Comparison of ENCODE assay signal across 8 cellular contexts in genomic region chr3:39405687-39406367, GRCh38. TPM values are rescaled to one million over a fixed set of nuclear protein-coding genes. Genes with fewer than 3 reads are reported as not detected.
A peak's percentile ranks its signal among the peaks of the same experiment; 100 is the strongest.
DNase-seq lines count a peak whose midpoint lies in the region; ATAC-seq and TF ChIP-seq lines count a peak whose summit lies in the region.

No MANE protein-coding gene starts in this region.

- H3K79me2 ChIP-seq in MM.1S (ENCODE audit: low read length) = peaks cover 40% of the 10 kb centered on the region

- DNase-seq in BE2C (no peak), MM.1S (no peak), islet precursor cell (no peak), dermis blood vessel endothelial cell (no peak)
- DNase-seq in stimulated activated CD4-positive, alpha-beta T cell treated with anti-CD3 and anti-CD28 coated beads, Interleukin-2, amount 100 ng/mL, for 48 hours = no peak

- peak overlapping the region; percentile 65 for H3K4me2 ChIP-seq in MM.1S (ENCODE audit: low read depth, low read length)

- peaks cover 29% of the 10 kb centered on the region for H3K36me3 Mint-ChIP-seq in nephron (ENCODE audit: low read depth)

- H3K9me3 Mint-ChIP-seq in nephron = no peaks in the 10 kb centered on the region

- no peak for ATAC-seq in HG03432 (IDR thresholded peaks at IDR 0.05; ENCODE audit: unreplicated experiment)

- TF ChIP-seq CTCF in BE2C (IDR thresholded peaks at IDR 0.05; ENCODE audit: low read depth, low read length) (no peak), MM.1S (IDR thresholded peaks at IDR 0.05; ENCODE audit: low read length) (no peak), nephron (IDR thresholded peaks at IDR 0.05; ENCODE audit: unreplicated experiment in 3 of 3) (no peak)

- peak overlapping the region; percentile 33; the same call in 1 of the 2 replicates for H3K9ac ChIP-seq in MM.1S (ENCODE audit: low read length)

- H3K4me1 ChIP-seq in BE2C (no peaks in the 10 kb centered on the region), MM.1S (ENCODE audit: low read length) (peaks cover 16% of the 10 kb centered on the region), ectodermal cell (ENCODE audit: control insufficient read depth, insufficient read depth, low read length) (peaks cover 6% of the 10 kb centered on the region)

- H3K4me3 ChIP-seq in BE2C (ENCODE audit: low read depth, low read length) (peak overlapping the region; percentile 87), MM.1S (ENCODE audit: low read length) (peak overlapping the region; percentile 43), ectodermal cell (ENCODE audit: insufficient read depth, low read depth, low read length) (peak overlapping the region; percentile 72)

- peak overlapping the region; percentile 92 to 95 (median 95) for H3K27ac Mint-ChIP-seq in nephron

- H3K4me3 Mint-ChIP-seq in nephron = peak overlapping the region; percentile 90 to 96 (median 93)

- H3K27me3 Mint-ChIP-seq in nephron (ENCODE audit: low read depth) = no peaks in the 10 kb centered on the region

- H3K27me3 ChIP-seq in BE2C (no peaks in the 10 kb centered on the region), MM.1S (replicated peaks; ENCODE audit: insufficient read depth, low read length) (no peaks in the 10 kb centered on the region), ectodermal cell (ENCODE audit: control insufficient read depth, insufficient read depth, low read length, poor library complexity, severe bottlenecking) (no peaks in the 10 kb centered on the region)

- H3K4me1 Mint-ChIP-seq in nephron = peaks cover 18% of the 10 kb centered on the region

- H3F3A ChIP-seq in MM.1S (ENCODE audit: insufficient read depth, low read length) = peaks cover 45% of the 10 kb centered on the region

- H3K9me3 ChIP-seq in BE2C (no peaks in the 10 kb centered on the region), MM.1S (replicated peaks; ENCODE audit: insufficient read depth, low read length) (no peaks in the 10 kb centered on the region), ectodermal cell (ENCODE audit: control insufficient read depth, low read length) (no peaks in the 10 kb centered on the region)

- peak overlapping the region; percentile 35; the same call in 1 of the 2 replicates for H2AFZ ChIP-seq in MM.1S (ENCODE audit: low read length)

- H3K36me3 ChIP-seq in BE2C = peaks cover 35% of the 10 kb centered on the region
- H3K36me3 ChIP-seq in MM.1S (replicated peaks; ENCODE audit: insufficient read depth, low read length) = peaks cover 21% of the 10 kb centered on the region
- peaks cover 16% of the 10 kb centered on the region for H3K36me3 ChIP-seq in ectodermal cell (ENCODE audit: control insufficient read depth, insufficient read depth, low read length)

- peaks cover 24% of the 10 kb centered on the region for H4K20me1 ChIP-seq in MM.1S (ENCODE audit: insufficient read depth, low read length)

- WGBS in ectodermal cell, 2 experiments = 73 to 74% methylated on average over 10 to 13 of the region's 13 CpGs

- no peaks in the 10 kb centered on the region for H3K9me2 ChIP-seq in MM.1S (replicated peaks; ENCODE audit: insufficient read depth, low read length)

- H3K27ac ChIP-seq in MM.1S (ENCODE audit: low read length) = peak overlapping the region; percentile 83; the same call in 1 of the 2 replicates
- H3K27ac ChIP-seq in ectodermal cell (ENCODE audit: insufficient read depth, low read depth, low read length, poor library complexity, severe bottlenecking) = peak overlapping the region; percentile 81

RNA-seq across cellular contexts. Expression of gene RPSA, which starts 0.7 kb away (rescaled TPM):
- 1,149 TPM for polyA plus RNA-seq in BE2C (2012; ENCODE audit: insufficient read depth, insufficient read length, low read depth)
- polyA plus RNA-seq in ectodermal cell (2013, experiment 1 of 4) = 3,146 TPM
- polyA plus RNA-seq in ectodermal cell (2013, experiment 2 of 4) = 3,164 TPM
- polyA plus RNA-seq in ectodermal cell (2013, experiment 3 of 4) = 2,915 TPM
- 3,100 TPM for polyA plus RNA-seq in ectodermal cell (2013, experiment 4 of 4)
- 934 and 1,256 TPM in 2 replicates for total RNA-seq in dermis blood vessel endothelial cell

RNA-seq across cellular contexts. Expression of gene SLC25A38, which starts 22.7 kb away (rescaled TPM):
- 22.6 TPM for polyA plus RNA-seq in BE2C (2012; ENCODE audit: insufficient read depth, insufficient read length, low read depth)
- 25.7 TPM for polyA plus RNA-seq in ectodermal cell (2013, experiment 1 of 4)
- 29.6 TPM for polyA plus RNA-seq in ectodermal cell (2013, experiment 2 of 4)
- 22.5 TPM for polyA plus RNA-seq in ectodermal cell (2013, experiment 3 of 4)
- polyA plus RNA-seq in ectodermal cell (2013, experiment 4 of 4) = 22.8 TPM
- total RNA-seq in dermis blood vessel endothelial cell = 16.4 and 17.4 TPM in 2 replicates
